Comparison of ENCODE assay signal across 8 cellular contexts in genomic region chr1:84892657-84893618, GRCh38. TPM values are rescaled to one million over a fixed set of nuclear protein-coding genes. Genes with fewer than 3 reads are reported as not detected.
A peak's percentile ranks its signal among the peaks of the same experiment; 100 is the strongest.
DNase-seq lines count a peak whose midpoint lies in the region; ATAC-seq, FAIRE-seq and TF ChIP-seq lines count a peak whose summit lies in the region.

TSS of gene LPAR3 (minus strand) at chr1:84893206. CDS start at chr1:84866120, 27,086 bp downstream.

- H4K20me1 ChIP-seq in fibroblast of lung (ENCODE audit: control insufficient read depth, extremely low read depth, insufficient read depth, low read length), result no peaks in the 10 kb centered on the region

- H3K4me3 ChIP-seq in fibroblast of lung (replicated peaks in 1 of 4; ENCODE audit: control extremely low read depth in 1 of 4, insufficient read depth in 1 of 4, low read depth in 3 of 4, low read length in 4 of 4), result peak within 1 kb of the TSS; percentile 38 to 58 (median 54)
- H3K4me3 ChIP-seq in pancreas, result peak within 1 kb of the TSS; percentile 36 to 64 (median 55)

- H3K9ac ChIP-seq in fibroblast of lung (ENCODE audit: insufficient read depth, low read length), result peak within 1 kb of the TSS; percentile 8

- CTCF ChIA-PET in activated CD8-positive, alpha-beta T cell treated with anti-CD3 and anti-CD28 coated beads for 36 hours (lab: Charles Lee), result interaction anchor here (1.0 to 1.4 kb wide), 3 partner anchors 29 to 114 kb away, joined by 3 to 4 read pairs (median 3); no protein-coding TSS in a partner anchor

- no peak within 1 kb of the TSS for H3K27ac Mint-ChIP-seq in activated CD8-positive, alpha-beta T cell treated with anti-CD3 and anti-CD28 coated beads for 36 hours

- no peaks in the 10 kb centered on the region for H3K36me3 ChIP-seq in fibroblast of lung (ENCODE audit: control insufficient read depth, insufficient read depth, low read length)
- no peaks in the 10 kb centered on the region for H3K36me3 ChIP-seq in pancreas

- no peaks in the 10 kb centered on the region for H3K9me3 Mint-ChIP-seq in activated CD8-positive, alpha-beta T cell treated with anti-CD3 and anti-CD28 coated beads for 36 hours

- 1 to 2% methylated on average over 79 to 97 of the region's 97 CpGs for WGBS in pancreas, 2 donors

- H3K4me1 ChIP-seq in fibroblast of lung (ENCODE audit: control insufficient read depth, extremely low read depth, insufficient read depth, low read length) (no peaks in the 10 kb centered on the region), pancreas (peaks cover 0 to 9% (median 0%) of the 10 kb centered on the region in 3 donors)

- H3K9me3 ChIP-seq in fibroblast of lung (ENCODE audit: control insufficient read depth, insufficient read depth, low read depth, low read length) (no peaks in the 10 kb centered on the region), pancreas (no peaks in the 10 kb centered on the region)

- no peak for TF ChIP-seq CTCF in activated CD8-positive, alpha-beta T cell treated with anti-CD3 and anti-CD28 coated beads for 36 hours (IDR thresholded peaks at IDR 0.05)
- TF ChIP-seq CTCF in fibroblast of lung (conservative IDR thresholded peaks at IDR 0.05 in 1 of 2, IDR thresholded peaks at IDR 0.05 in 1 of 2; ENCODE audit: low read depth in 1 of 2, low read length in 2 of 2) (peak in 1 of 2 donors; percentile 0), pancreas (IDR thresholded peaks at IDR 0.05) (no peak)

- no peak within 1 kb of the TSS for H3K27ac ChIP-seq in fibroblast of lung (ENCODE audit: insufficient read depth, low read length)
- peak within 1 kb of the TSS in 3 of 4 donors; percentile 33 to 58 (median 52) for H3K27ac ChIP-seq in pancreas

- H3K27me3 Mint-ChIP-seq in activated CD8-positive, alpha-beta T cell treated with anti-CD3 and anti-CD28 coated beads for 36 hours, result peaks cover 30% of the 10 kb centered on the region

- H3K4me3 Mint-ChIP-seq in activated CD8-positive, alpha-beta T cell treated with anti-CD3 and anti-CD28 coated beads for 36 hours, result peak within 1 kb of the TSS; percentile 64

- peaks cover 7% of the 10 kb centered on the region for H3K27me3 ChIP-seq in fibroblast of lung (ENCODE audit: control insufficient read depth, insufficient read depth, low read length)
- no peaks in the 10 kb centered on the region for H3K27me3 ChIP-seq in pancreas

- FAIRE-seq in pancreas (lab: Jason Lieb, UNC), result no peak

- peak; percentile 82 for ATAC-seq in activated CD8-positive, alpha-beta T cell treated with anti-CD3 and anti-CD28 coated beads for 36 hours
- ATAC-seq in pancreas, result peak; percentile 92 to 95 (median 94)
- ATAC-seq in GM21619 (IDR thresholded peaks at IDR 0.05; ENCODE audit: unreplicated experiment), result no peak
- no peak for ATAC-seq in HG03139 (IDR thresholded peaks at IDR 0.05; ENCODE audit: unreplicated experiment)

- H3K4me1 Mint-ChIP-seq in activated CD8-positive, alpha-beta T cell treated with anti-CD3 and anti-CD28 coated beads for 36 hours (ENCODE audit: low read depth), result peaks cover 13% of the 10 kb centered on the region

- peak within 1 kb of the TSS; percentile 57 for H2AFZ ChIP-seq in fibroblast of lung (ENCODE audit: low read length)

- peak within 1 kb of the TSS; percentile 75 for H3K4me2 ChIP-seq in fibroblast of lung (ENCODE audit: extremely low read depth, insufficient read depth, low read length)

- no peaks in the 10 kb centered on the region for H3K79me2 ChIP-seq in fibroblast of lung (ENCODE audit: control insufficient read depth, insufficient read depth, low read length)

- H3K36me3 Mint-ChIP-seq in activated CD8-positive, alpha-beta T cell treated with anti-CD3 and anti-CD28 coated beads for 36 hours (ENCODE audit: low read depth), result no peaks in the 10 kb centered on the region

- intact Hi-C loops in activated CD8-positive, alpha-beta T cell treated with anti-CD3 and anti-CD28 coated beads for 36 hours (cut with micrococcal nuclease), result no loop called here
- intact Hi-C loops in pancreas (cut with DNase I), result no loop called here

- DNase-seq in AG08396 (ENCODE audit: low spot score), result peak; percentile 79
- peak; percentile 76 for DNase-seq in HuH-7 (ENCODE audit: low spot score)
- DNase-seq in activated CD8-positive, alpha-beta T cell treated with anti-CD3 and anti-CD28 coated beads for 36 hours, result peak; percentile 36
- peak in 1 of 2 donors; percentile 29 for DNase-seq in fibroblast of lung (ENCODE audit: low read depth in 2 of 2)
- DNase-seq in pancreas, result peak; percentile 71 to 89 (median 77)
- no peak for DNase-seq in inferior parietal cortex (ENCODE audit: extremely low spot score)

- POLR2A ChIA-PET in activated CD8-positive, alpha-beta T cell treated with anti-CD3 and anti-CD28 coated beads for 36 hours (lab: Charles Lee), result no interaction called here

RNA-seq across cellular contexts. Expression of gene LPAR3, which starts in this region (rescaled TPM):
- total RNA-seq in activated CD8-positive, alpha-beta T cell treated with anti-CD3 and anti-CD28 coated beads for 36 hours, result under 1 TPM; 0.58 to 0.81 TPM
- 3.3 and 7.6 TPM in 2 replicates for total RNA-seq in fibroblast of lung
- polyA plus RNA-seq in fibroblast of lung, result 1.8 and 4.3 TPM in 2 replicates
- polyA plus RNA-seq in fibroblast of lung (2012), result 1.2 and 2.2 TPM in 2 replicates
- polyA minus RNA-seq in fibroblast of lung (ENCODE audit: low replicate concordance), result 1.9 and 13.4 TPM in 2 replicates
- 10 to 100 TPM in 4 of 6 donors, 1 to 10 TPM in 2; 7.8 to 19.5 (median 12.7) TPM for total RNA-seq in pancreas
- 1 to 10 TPM; 1.4 to 2.1 TPM for polyA plus RNA-seq in pancreas

Comparison
In these comparisons a context has a peak if more than half of its experiments do, and no peak if none do; other contexts are left out.
1. Peak in DNase-seq and ATAC-seq in activated CD8-positive, alpha-beta T cell treated with anti-CD3 and anti-CD28 coated beads for 36 hours; RNA of the gene not detected or under 1 TPM.
2. ATAC-seq: peak in pancreas (4 of 4); none in GM21619 (single experiment) and HG03139 (single experiment).